Comparison of ENCODE assay signal across 15 cellular contexts in genomic region chr13:75308222-75308621, GRCh38.
DNase-seq lines count a peak whose midpoint lies in the region; ATAC-seq, FAIRE-seq and TF ChIP-seq lines count a peak whose summit lies in the region.
"Had no signal": no experiment of that assay in that cellular context is flagged by ENCODE, and none has a peak within 500 bp of the region (broad histone marks: within the 10 kb centered on the region; RNA-seq: fewer than 3 reads in every experiment).

No MANE protein-coding gene starts in this region.

- peak; percentile 57 for ATAC-seq in GM19397 (IDR thresholded peaks at IDR 0.05; ENCODE audit: unreplicated experiment)
- ATAC-seq in HG03095 (IDR thresholded peaks at IDR 0.05; ENCODE audit: unreplicated experiment) = peak; percentile 45
- peak; percentile 82 for ATAC-seq in activated naive CD8-positive, alpha-beta T cell treated with anti-CD3 and anti-CD28 coated beads, Interleukin-2, amount 50 U/mL, for 24 hours
- ATAC-seq: psoas muscle, upper lobe of right lung had no signal

- TF ChIP-seq CTCF in GM12865 (IDR thresholded peaks at IDR 0.05; ENCODE audit: insufficient read depth, low read depth, low read length, missing control alignments) = no peak

- no peak overlapping the region for H3K18ac ChIP-seq in neuronal stem cell (ENCODE audit: low read length)

- H3K9me3 ChIP-seq in neuronal stem cell (replicated peaks in 1 of 2; ENCODE audit: control insufficient read depth in 2 of 2, insufficient read depth in 1 of 2, low read depth in 1 of 2, low read length in 2 of 2) (no peaks in the 10 kb centered on the region), small intestine (ENCODE audit: control insufficient read depth, low read depth) (no peaks in the 10 kb centered on the region)
- H3K9me3 ChIP-seq: psoas muscle, upper lobe of right lung had no signal

- no peak overlapping the region for H2BK120ac ChIP-seq in neuronal stem cell (ENCODE audit: low read depth, low read length)

- peak overlapping the region; percentile 82 for H3K27ac Mint-ChIP-seq in activated naive CD8-positive, alpha-beta T cell treated with anti-CD3 and anti-CD28 coated beads, Interleukin-2, amount 50 U/mL, for 24 hours

- no peak overlapping the region for H2BK15ac ChIP-seq in neuronal stem cell (ENCODE audit: low read length)

- H3K9me3 Mint-ChIP-seq in activated naive CD8-positive, alpha-beta T cell treated with anti-CD3 and anti-CD28 coated beads, Interleukin-2, amount 50 U/mL, for 24 hours = peaks cover 12% of the 10 kb centered on the region

- H4K8ac ChIP-seq in neuronal stem cell (ENCODE audit: low read depth, low read length) = no peak overlapping the region

- peaks cover 84% of the 10 kb centered on the region for H3K4me1 Mint-ChIP-seq in activated naive CD8-positive, alpha-beta T cell treated with anti-CD3 and anti-CD28 coated beads, Interleukin-2, amount 50 U/mL, for 24 hours

- DNase-seq in GM12865 (ENCODE audit: low read depth) (peak; percentile 59), neuronal stem cell (ENCODE audit: low spot score) (no peak), small intestine (no peak), DMS153 (lab: John Stamatoyannopoulos, UW) (no peak)
- peak; percentile 55 for DNase-seq in activated naive CD8-positive, alpha-beta T cell treated with anti-CD3 and anti-CD28 coated beads, Interleukin-2, amount 50 U/mL, for 24 hours
- DNase-seq in effector CD8-positive, alpha-beta T cell (lab: John Stamatoyannopoulos, UW) = no peak
- DNase-seq: GDM1, NCI-H2107, psoas muscle, upper lobe of right lung had no signal

- H4K91ac ChIP-seq in neuronal stem cell (ENCODE audit: low read depth, low read length, poor library complexity) = no peak overlapping the region

- no peak overlapping the region for H3K4ac ChIP-seq in neuronal stem cell (ENCODE audit: low read length)

- no CpG with 5 or more reads among the region's 2 CpGs for WGBS in neuronal stem cell (ENCODE audit: extremely low coverage in 2 of 2, insufficient read length in 2 of 2, insufficient replicate concordance in 1 of 2), 2 donors
- WGBS in small intestine, 3 donors = 81 to 85% (median 84%) methylated on average over 2 of the region's 2 CpGs

- no peaks in the 10 kb centered on the region for H3K79me1 ChIP-seq in neuronal stem cell (ENCODE audit: low read depth, low read length)

- H3K27me3 Mint-ChIP-seq in activated naive CD8-positive, alpha-beta T cell treated with anti-CD3 and anti-CD28 coated beads, Interleukin-2, amount 50 U/mL, for 24 hours = no peaks in the 10 kb centered on the region

- H3K4me1 ChIP-seq in neuronal stem cell (ENCODE audit: control insufficient read depth in 2 of 2, insufficient read depth in 1 of 2, low read depth in 1 of 2, low read length in 2 of 2) (peaks cover 0 to 3% of the 10 kb centered on the region in 2 donors), small intestine (ENCODE audit: control insufficient read depth in 2 of 2, insufficient read depth in 1 of 2, low read depth in 1 of 2, low read length in 1 of 2) (no peaks in the 10 kb centered on the region)
- H3K4me1 ChIP-seq: upper lobe of right lung had no signal

- H3K36me3 ChIP-seq in neuronal stem cell (replicated peaks in 1 of 2; ENCODE audit: control insufficient read depth in 2 of 2, insufficient read depth in 2 of 2, low read length in 2 of 2) (peaks cover 0 to 9% of the 10 kb centered on the region in 2 donors), small intestine (ENCODE audit: control insufficient read depth in 2 of 2, insufficient read depth in 2 of 2, low read length in 2 of 2) (peaks cover 0 to 7% of the 10 kb centered on the region in 2 donors)
- H3K36me3 ChIP-seq: upper lobe of right lung had no signal

- peaks cover 82% of the 10 kb centered on the region for H3K36me3 Mint-ChIP-seq in activated naive CD8-positive, alpha-beta T cell treated with anti-CD3 and anti-CD28 coated beads, Interleukin-2, amount 50 U/mL, for 24 hours (ENCODE audit: low read depth)

- H3K4me3 Mint-ChIP-seq in activated naive CD8-positive, alpha-beta T cell treated with anti-CD3 and anti-CD28 coated beads, Interleukin-2, amount 50 U/mL, for 24 hours = peak overlapping the region; percentile 69

- no peak overlapping the region for H2BK12ac ChIP-seq in neuronal stem cell (ENCODE audit: low read length)

- no peak overlapping the region for H2AFZ ChIP-seq in neuronal stem cell (ENCODE audit: low read length)

- H2BK5ac ChIP-seq in neuronal stem cell (ENCODE audit: low read length) = no peak overlapping the region

- no peak overlapping the region for H3K9ac ChIP-seq in neuronal stem cell (ENCODE audit: low read depth, low read length, poor library complexity)
- H3K9ac ChIP-seq: KMS-11 had no signal

- H3K4me3 ChIP-seq in GM12865 (ENCODE audit: low read depth, low read length) = peak overlapping the region; percentile 51
- no peak overlapping the region for H3K4me3 ChIP-seq in neuronal stem cell (ENCODE audit: low read length in 2 of 2)
- no peak overlapping the region for H3K4me3 ChIP-seq in small intestine (ENCODE audit: low read depth in 1 of 2, low read length in 2 of 2)
- H3K4me3 ChIP-seq: psoas muscle, upper lobe of right lung had no signal

- FAIRE-seq in small intestine (lab: Jason Lieb, UNC) = no peak
- FAIRE-seq: keratinocyte, TTC549 had no signal

- no peak overlapping the region for H2AK5ac ChIP-seq in neuronal stem cell (ENCODE audit: low read depth, low read length)

- H3K27me3 ChIP-seq in neuronal stem cell (ENCODE audit: control insufficient read depth in 3 of 3, insufficient read depth in 3 of 3, low read depth in 1 of 3, low read length in 3 of 3) = no peaks in the 10 kb centered on the region
- no peaks in the 10 kb centered on the region for H3K27me3 ChIP-seq in small intestine (ENCODE audit: control insufficient read depth in 2 of 2, insufficient read depth in 2 of 2, low read length in 2 of 2)
- H3K27me3 ChIP-seq: upper lobe of right lung had no signal

- no peak overlapping the region for H3K4me2 ChIP-seq in neuronal stem cell (ENCODE audit: insufficient read depth, low read length, poor library complexity, severe bottlenecking)
- H3K4me2 ChIP-seq: KMS-11 had no signal

- no peak overlapping the region for H3K14ac ChIP-seq in neuronal stem cell (ENCODE audit: low read length)

- no peak overlapping the region for H3K23ac ChIP-seq in neuronal stem cell (ENCODE audit: low read depth, low read length, poor library complexity)

- H3K27ac ChIP-seq in neuronal stem cell (replicated peaks; ENCODE audit: low read length) = no peak overlapping the region
- H3K27ac ChIP-seq in small intestine (ENCODE audit: low read depth in 1 of 2, low read length in 1 of 2) = no peak overlapping the region
- H3K27ac ChIP-seq: KMS-11, psoas muscle, upper lobe of right lung had no signal

Comparison
In these comparisons a context has a peak if more than half of its experiments do, and no peak if none do; other contexts are left out.
1. DNase-seq: peak in GM12865 (single experiment) and activated naive CD8-positive, alpha-beta T cell treated with anti-CD3 and anti-CD28 coated beads, Interleukin-2, amount 50 U/mL, for 24 hours (single experiment); none in neuronal stem cell (single experiment), effector CD8-positive, alpha-beta T cell (single experiment), small intestine (single experiment) and DMS153 (single experiment).
2. Peak in every context shown above with its lines, with median percentiles within 50 percentile points of each other: ATAC-seq.